Comparison of ENCODE assay signal across 8 cellular contexts in the genomic region with DNA sequence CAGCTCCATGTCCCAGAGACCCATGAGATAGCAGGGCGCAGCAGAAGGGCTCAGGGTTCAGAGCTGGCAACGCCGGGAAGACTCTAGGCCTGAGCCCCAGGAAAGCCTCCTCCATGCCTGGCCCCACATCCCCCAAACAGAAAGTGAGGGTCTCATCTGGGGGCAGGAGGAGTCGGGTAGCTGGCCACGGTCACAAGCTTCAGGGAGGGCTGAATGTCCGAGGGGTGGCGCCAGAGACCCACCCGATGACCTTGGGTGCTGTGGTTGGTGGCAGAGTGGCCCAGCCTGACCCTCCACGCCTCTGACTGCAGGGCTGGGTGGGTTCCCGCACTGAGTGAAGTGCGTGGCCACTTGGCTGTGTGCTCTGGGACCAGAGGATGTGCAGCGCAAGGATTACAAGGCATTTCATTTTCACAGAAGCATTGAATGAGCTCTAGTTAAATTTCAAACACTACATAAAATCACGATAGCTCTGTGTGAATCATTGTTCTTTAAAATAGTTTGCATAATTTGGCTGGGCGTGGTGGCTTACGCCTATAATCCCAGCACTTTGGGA. TPM values are rescaled to one million over a fixed set of nuclear protein-coding genes. Genes with fewer than 3 reads are reported as not detected.
A peak's percentile ranks its signal among the peaks of the same experiment; 100 is the strongest.
DNase-seq lines count a peak whose midpoint lies in the region; ATAC-seq and TF ChIP-seq lines count a peak whose summit lies in the region.

No MANE protein-coding gene starts in this region.

- no peaks in the 10 kb centered on the region for H3F3A ChIP-seq in smooth muscle cell (ENCODE audit: low read depth)

- H3K4me3 Mint-ChIP-seq in activated naive CD8-positive, alpha-beta T cell treated with anti-CD3 and anti-CD28 coated beads, Interleukin-2, amount 10 ng/mL, durations not matched to agents 7 days and 5 days = peak overlapping the region; percentile 8

- DNase-seq in Caki2 (ENCODE audit: low read depth) (peak; percentile 62), HT-29 (ENCODE audit: low spot score) (peak; percentile 57), hepatocyte (ENCODE audit: low spot score) (peak; percentile 58), smooth muscle cell (lab: John Stamatoyannopoulos, UW; ENCODE audit: unreplicated experiment) (no peak), germinal center (ENCODE audit: low spot score) (no peak)
- DNase-seq in activated naive CD8-positive, alpha-beta T cell treated with anti-CD3 and anti-CD28 coated beads, Interleukin-2, amount 10 ng/mL, durations not matched to agents 7 days and 5 days = no peak

- H3K36me3 Mint-ChIP-seq in activated naive CD8-positive, alpha-beta T cell treated with anti-CD3 and anti-CD28 coated beads, Interleukin-2, amount 10 ng/mL, durations not matched to agents 7 days and 5 days = no peaks in the 10 kb centered on the region

- peak; percentile 44 for TF ChIP-seq CTCF in hepatocyte (IDR thresholded peaks at IDR 0.05; ENCODE audit: poor library complexity)
- peak; percentile 27 for TF ChIP-seq CTCF in smooth muscle cell (IDR thresholded peaks at IDR 0.05; ENCODE audit: borderline replicate concordance, insufficient read depth, poor library complexity, severe bottlenecking)

- no peak overlapping the region for H3K9ac ChIP-seq in smooth muscle cell (ENCODE audit: low read depth)

- H3K9me3 ChIP-seq in hepatocyte (ENCODE audit: low read depth) (no peaks in the 10 kb centered on the region), smooth muscle cell (replicated peaks; ENCODE audit: low read depth) (no peaks in the 10 kb centered on the region)

- H3K4me3 ChIP-seq in hepatocyte (no peak overlapping the region), smooth muscle cell (no peak overlapping the region)

- H3K79me2 ChIP-seq in hepatocyte (peaks cover 13% of the 10 kb centered on the region), smooth muscle cell (ENCODE audit: low read depth) (peaks cover 11% of the 10 kb centered on the region)

- H3K4me2 ChIP-seq in hepatocyte (no peak overlapping the region), smooth muscle cell (no peak overlapping the region)

- peak overlapping the region; percentile 98 for H3K27ac ChIP-seq in hepatocyte
- H3K27ac ChIP-seq in smooth muscle cell (ENCODE audit: low read depth) = no peak overlapping the region

- H3K36me3 ChIP-seq in hepatocyte (replicated peaks; ENCODE audit: insufficient read depth, low read depth) (no peaks in the 10 kb centered on the region), smooth muscle cell (ENCODE audit: low read depth) (no peaks in the 10 kb centered on the region)

- in situ Hi-C loops in Caki2 (cut with HindIII; ENCODE audit: low pct_unique_long_range_greater_than_20kb, low sequenced_read_pairs) = no loop called here

- peak overlapping the region; percentile 51 for H3K27ac Mint-ChIP-seq in activated naive CD8-positive, alpha-beta T cell treated with anti-CD3 and anti-CD28 coated beads, Interleukin-2, amount 10 ng/mL, durations not matched to agents 7 days and 5 days

- H3K4me1 ChIP-seq in hepatocyte (ENCODE audit: insufficient read depth) (peaks cover 17% of the 10 kb centered on the region), smooth muscle cell (ENCODE audit: low read depth) (peaks cover 6% of the 10 kb centered on the region)

- no peaks in the 10 kb centered on the region for H3K27me3 Mint-ChIP-seq in activated naive CD8-positive, alpha-beta T cell treated with anti-CD3 and anti-CD28 coated beads, Interleukin-2, amount 10 ng/mL, durations not matched to agents 7 days and 5 days

- POLR2A ChIA-PET in activated naive CD8-positive, alpha-beta T cell treated with anti-CD3 and anti-CD28 coated beads, Interleukin-2, amount 10 ng/mL, durations not matched to agents 7 days and 5 days (lab: Charles Lee) = interaction anchor here (0.6 to 1.5 kb wide), 12 partner anchors 27 to 181 kb away, joined by 3 to 15 read pairs (median 4); partner anchors contain the start of genes CLIC3, FUT7, MAN1B1 and TRAF2

- no peaks in the 10 kb centered on the region for H3K9me3 Mint-ChIP-seq in activated naive CD8-positive, alpha-beta T cell treated with anti-CD3 and anti-CD28 coated beads, Interleukin-2, amount 10 ng/mL, durations not matched to agents 7 days and 5 days

- H3K9me2 ChIP-seq in hepatocyte (replicated peaks; ENCODE audit: insufficient read depth) = no peaks in the 10 kb centered on the region

- H3K27me3 ChIP-seq in hepatocyte (no peaks in the 10 kb centered on the region), smooth muscle cell (ENCODE audit: low read depth) (no peaks in the 10 kb centered on the region)

- peaks cover 4% of the 10 kb centered on the region for H3K4me1 Mint-ChIP-seq in activated naive CD8-positive, alpha-beta T cell treated with anti-CD3 and anti-CD28 coated beads, Interleukin-2, amount 10 ng/mL, durations not matched to agents 7 days and 5 days

- 50% methylated on average over 15 of the region's 15 CpGs for WGBS in hepatocyte (ENCODE audit: low lambda C conversion rate, missing lambda C conversion rate)
- 63% methylated on average over 14 of the region's 15 CpGs for WGBS in smooth muscle cell (ENCODE audit: low lambda C conversion rate)

- H2AFZ ChIP-seq in hepatocyte = no peak overlapping the region
- H2AFZ ChIP-seq in smooth muscle cell (ENCODE audit: low read depth) = no peak overlapping the region

- ATAC-seq in activated naive CD8-positive, alpha-beta T cell treated with anti-CD3 and anti-CD28 coated beads, Interleukin-2, amount 10 ng/mL, durations not matched to agents 7 days and 5 days (ENCODE audit: low read depth) = no peak
- ATAC-seq in GM18909 (IDR thresholded peaks at IDR 0.05; ENCODE audit: poor library complexity, unreplicated experiment) = no peak
- ATAC-seq in GM19455 (IDR thresholded peaks at IDR 0.05; ENCODE audit: unreplicated experiment) = no peak

- H4K20me1 ChIP-seq in hepatocyte (ENCODE audit: insufficient read depth, poor library complexity, severe bottlenecking) = peaks cover 4% of the 10 kb centered on the region
- peaks cover 8% of the 10 kb centered on the region for H4K20me1 ChIP-seq in smooth muscle cell (ENCODE audit: low read depth)

RNA-seq across cellular contexts. Expression of gene C8G, which starts 3.0 kb away (rescaled TPM):
- total RNA-seq in Caki2 (2014; rRNA removed; shearing (Covaris generic); ENCODE audit: low replicate concordance) = not detected in 2 replicates
- 0.71 and 2.6 TPM in 2 replicates for total RNA-seq in HT-29 (2014; rRNA removed; shearing (Covaris generic))
- total RNA-seq in activated naive CD8-positive, alpha-beta T cell treated with anti-CD3 and anti-CD28 coated beads, Interleukin-2, amount 10 ng/mL, durations not matched to agents 7 days and 5 days = 1 to 10 TPM; 1.5 to 3.6 TPM
- total RNA-seq in hepatocyte = 5.7 and 15.7 TPM in 2 replicates
- 15.4 and 15.7 TPM in 2 replicates for polyA plus RNA-seq in hepatocyte
- not detected in 2 replicates for total RNA-seq in smooth muscle cell
- 1.4 TPM in 1 of 2 replicates, not detected in the other for polyA plus RNA-seq in smooth muscle cell

RNA-seq across cellular contexts. Expression of gene FBXW5, which starts 3.5 kb away (rescaled TPM):
- 139 and 152 TPM in 2 replicates for total RNA-seq in Caki2 (2014; rRNA removed; shearing (Covaris generic); ENCODE audit: low replicate concordance)
- total RNA-seq in HT-29 (2014; rRNA removed; shearing (Covaris generic)) = 379 and 389 TPM in 2 replicates
- total RNA-seq in activated naive CD8-positive, alpha-beta T cell treated with anti-CD3 and anti-CD28 coated beads, Interleukin-2, amount 10 ng/mL, durations not matched to agents 7 days and 5 days = 100 to 1,000 TPM; 103 to 104 TPM
- 141 and 179 TPM in 2 replicates for total RNA-seq in hepatocyte
- polyA plus RNA-seq in hepatocyte = 160 and 172 TPM in 2 replicates
- total RNA-seq in smooth muscle cell = 70.5 and 103 TPM in 2 replicates
- polyA plus RNA-seq in smooth muscle cell = 105 and 109 TPM in 2 replicates

RNA-seq across cellular contexts. Expression of gene LCN12, which starts 4.0 kb away (rescaled TPM):
- not detected in 2 replicates for total RNA-seq in Caki2 (2014; rRNA removed; shearing (Covaris generic); ENCODE audit: low replicate concordance)
- 0.58 and 0.94 TPM in 2 replicates for total RNA-seq in HT-29 (2014; rRNA removed; shearing (Covaris generic))
- 1 to 10 TPM in 1 of 2 experiments, under 1 TPM in 1; 0.91 to 1.1 TPM for total RNA-seq in activated naive CD8-positive, alpha-beta T cell treated with anti-CD3 and anti-CD28 coated beads, Interleukin-2, amount 10 ng/mL, durations not matched to agents 7 days and 5 days
- total RNA-seq in hepatocyte (1.6 and 4.1 TPM in 2 replicates), smooth muscle cell (not detected in 2 replicates)
- polyA plus RNA-seq in hepatocyte (27.4 and 36.8 TPM in 2 replicates), smooth muscle cell (not detected in 2 replicates)

RNA-seq across cellular contexts. Expression of gene PTGDS, which starts 29.3 kb away (rescaled TPM):
- not detected in 2 replicates for total RNA-seq in Caki2 (2014; rRNA removed; shearing (Covaris generic); ENCODE audit: low replicate concordance)
- total RNA-seq in HT-29 (2014; rRNA removed; shearing (Covaris generic)) = not detected in 2 replicates
- 1 to 10 TPM; 1.3 to 3.3 TPM for total RNA-seq in activated naive CD8-positive, alpha-beta T cell treated with anti-CD3 and anti-CD28 coated beads, Interleukin-2, amount 10 ng/mL, durations not matched to agents 7 days and 5 days
- total RNA-seq in hepatocyte (56.0 and 56.4 TPM in 2 replicates), smooth muscle cell (119 and 145 TPM in 2 replicates)
- polyA plus RNA-seq in hepatocyte (290 and 383 TPM in 2 replicates), smooth muscle cell (597 and 611 TPM in 2 replicates)

RNA-seq across cellular contexts. Expression of gene LCNL1, which starts 34.8 kb away (rescaled TPM):
- not detected in 2 replicates for total RNA-seq in Caki2 (2014; rRNA removed; shearing (Covaris generic); ENCODE audit: low replicate concordance)
- not detected in 2 replicates for total RNA-seq in HT-29 (2014; rRNA removed; shearing (Covaris generic))
- under 1 TPM; 0.33 to 0.48 TPM for total RNA-seq in activated naive CD8-positive, alpha-beta T cell treated with anti-CD3 and anti-CD28 coated beads, Interleukin-2, amount 10 ng/mL, durations not matched to agents 7 days and 5 days
- total RNA-seq in hepatocyte (0.04 and 0.13 TPM in 2 replicates), smooth muscle cell (0.67 and 1.1 TPM in 2 replicates)
- polyA plus RNA-seq in hepatocyte (0.47 and 2.2 TPM in 2 replicates), smooth muscle cell (0.85 and 0.89 TPM in 2 replicates)

Comparison
In these comparisons a context has a peak if more than half of its experiments do, and no peak if none do; other contexts are left out.
1. DNase-seq: peak in Caki2 (single experiment), HT-29 (single experiment) and hepatocyte (single experiment); none in activated naive CD8-positive, alpha-beta T cell treated with anti-CD3 and anti-CD28 coated beads, Interleukin-2, amount 10 ng/mL, durations not matched to agents 7 days and 5 days (single experiment), smooth muscle cell (single experiment) and germinal center (single experiment).